Comparison of ENCODE assay signal across 16 cellular contexts in genomic region chr22:22023581-22024137, GRCh38.
"Had no signal": no experiment of that assay in that cellular context is flagged by ENCODE, and none has a peak within 500 bp of the region (broad histone marks: within the 10 kb centered on the region; RNA-seq: fewer than 3 reads in every experiment).

No MANE protein-coding gene starts in this region.

- H3K27ac ChIP-seq: cardiac muscle cell, colonic mucosa, gastrocnemius medialis, tibial nerve, VCaP had no signal

- H3K27me3 Mint-ChIP-seq: activated CD4-positive, alpha-beta T cell treated with anti-CD3 and anti-CD28 coated beads for 36 hours had no signal

- H3K4me1 Mint-ChIP-seq: activated CD4-positive, alpha-beta T cell treated with anti-CD3 and anti-CD28 coated beads for 36 hours had no signal

- H3K4me3 Mint-ChIP-seq: activated CD4-positive, alpha-beta memory T cell treated with anti-CD3 and anti-CD28 coated beads, Interleukin-2, amount 10 ng/mL, durations not matched to agents 7 days and 5 days; activated CD4-positive, alpha-beta T cell treated with anti-CD3 and anti-CD28 coated beads for 36 hours; activated naive CD8-positive, alpha-beta T cell treated with anti-CD3 and anti-CD28 coated beads, Interleukin-2, amount 10 ng/mL, durations not matched to agents 7 days and 5 days had no signal

- H3K27me3 ChIP-seq: cardiac muscle cell, colonic mucosa, gastrocnemius medialis, tibial nerve had no signal

- DNase-seq: activated CD4-positive, alpha-beta memory T cell treated with anti-CD3 and anti-CD28 coated beads, Interleukin-2, amount 10 ng/mL, durations not matched to agents 7 days and 5 days; activated CD4-positive, alpha-beta T cell treated with anti-CD3 and anti-CD28 coated beads for 36 hours; activated gamma-delta T cell treated with Interleukin-2 at 50 U/mL for 16 hours; activated naive CD8-positive, alpha-beta T cell treated with anti-CD3 and anti-CD28 coated beads, Interleukin-2, amount 10 ng/mL, durations not matched to agents 7 days and 5 days; activated T-cell treated with anti-CD3 and anti-CD28 coated beads, Interleukin-2, amount 50 U/mL, for 48 hours; aorta; colonic mucosa; effector CD4-positive, alpha-beta T cell; gastrocnemius medialis; islet precursor cell; left ventricle myocardium superior; retina; stimulated activated CD4-positive, alpha-beta T cell treated with anti-CD3 and anti-CD28 coated beads, Interleukin-4, amount 100 ng/mL, for 1 hour had no signal

- H3K36me3 ChIP-seq: cardiac muscle cell, colonic mucosa, gastrocnemius medialis, tibial nerve had no signal

- H3K9me3 ChIP-seq: colonic mucosa, gastrocnemius medialis, tibial nerve had no signal

- H3K36me3 Mint-ChIP-seq: activated naive CD8-positive, alpha-beta T cell treated with anti-CD3 and anti-CD28 coated beads, Interleukin-2, amount 10 ng/mL, durations not matched to agents 7 days and 5 days had no signal

- H3K27ac Mint-ChIP-seq: activated CD4-positive, alpha-beta memory T cell treated with anti-CD3 and anti-CD28 coated beads, Interleukin-2, amount 10 ng/mL, durations not matched to agents 7 days and 5 days; activated CD4-positive, alpha-beta T cell treated with anti-CD3 and anti-CD28 coated beads for 36 hours; activated naive CD8-positive, alpha-beta T cell treated with anti-CD3 and anti-CD28 coated beads, Interleukin-2, amount 10 ng/mL, durations not matched to agents 7 days and 5 days had no signal

- H3K9me3 Mint-ChIP-seq: activated CD4-positive, alpha-beta memory T cell treated with anti-CD3 and anti-CD28 coated beads, Interleukin-2, amount 10 ng/mL, durations not matched to agents 7 days and 5 days; activated naive CD8-positive, alpha-beta T cell treated with anti-CD3 and anti-CD28 coated beads, Interleukin-2, amount 10 ng/mL, durations not matched to agents 7 days and 5 days had no signal

- H3K4me3 ChIP-seq: cardiac muscle cell, colonic mucosa, gastrocnemius medialis, tibial nerve had no signal

- H3K4me1 ChIP-seq: colonic mucosa, gastrocnemius medialis, tibial nerve had no signal

- ATAC-seq: activated CD4-positive, alpha-beta T cell treated with anti-CD3 and anti-CD28 coated beads for 36 hours; gastrocnemius medialis; left ventricle myocardium superior had no signal
